14 cellular contexts compared by ENCODE assay signal in genomic region chr16:28297784-28298510, GRCh38. TPM values are rescaled to one million over a fixed set of nuclear protein-coding genes. Genes with fewer than 3 reads are reported as not detected.
DNase-seq lines count a peak whose midpoint lies in the region; ATAC-seq and TF ChIP-seq lines count a peak whose summit lies in the region.
"Had no signal": no experiment of that assay in that cellular context is flagged by ENCODE, and none has a peak within 500 bp of the region (broad histone marks: within the 10 kb centered on the region; RNA-seq: fewer than 3 reads in every experiment).

No MANE protein-coding gene starts in this region.

- no peaks in the 10 kb centered on the region for H3K9me3 ChIP-seq in left lung
- H3K9me3 ChIP-seq: Caco-2, thoracic aorta had no signal

- POLR2A ChIA-PET in activated CD4-positive, alpha-beta memory T cell treated with anti-CD3 and anti-CD28 coated beads for 36 hours (lab: Charles Lee), result interaction anchor here (0.6 to 1.7 kb wide), 2 partner anchors 11 to 85 kb away, joined by 3 to 4 read pairs; no protein-coding TSS in a partner anchor

- H3K4me3 Mint-ChIP-seq in activated CD4-positive, alpha-beta memory T cell treated with anti-CD3 and anti-CD28 coated beads for 36 hours, result no peak overlapping the region

- H3K4me3 ChIP-seq in left lung, result no peak overlapping the region
- H3K4me3 ChIP-seq: thoracic aorta had no signal

- H3K27ac Mint-ChIP-seq in activated CD4-positive, alpha-beta memory T cell treated with anti-CD3 and anti-CD28 coated beads for 36 hours, result peak overlapping the region; percentile 51

- CTCF ChIA-PET in activated CD4-positive, alpha-beta memory T cell treated with anti-CD3 and anti-CD28 coated beads for 36 hours (lab: Charles Lee), result interaction anchor here (0.8 to 2.0 kb wide), 5 partner anchors 11 to 95 kb away, joined by 3 to 12 read pairs (median 3); no protein-coding TSS in a partner anchor

- H3K4me1 ChIP-seq in left lung, result peaks cover 3 to 7% of the 10 kb centered on the region in 2 donors
- H3K4me1 ChIP-seq: Caco-2 had no signal

- H3K27ac ChIP-seq in left lung, result no peak overlapping the region
- H3K27ac ChIP-seq: thoracic aorta had no signal

- peaks cover 0 to 18% of the 10 kb centered on the region in 2 donors for H3K27me3 ChIP-seq in left lung

- no peak for TF ChIP-seq CTCF in left lung (IDR thresholded peaks at IDR 0.05)
- TF ChIP-seq CTCF in GM20000 (IDR thresholded peaks at IDR 0.05; ENCODE audit: extremely low read depth, missing control alignments), result no peak

- H3K27me3 Mint-ChIP-seq in activated CD4-positive, alpha-beta memory T cell treated with anti-CD3 and anti-CD28 coated beads for 36 hours, result no peaks in the 10 kb centered on the region

- no peaks in the 10 kb centered on the region for H3K36me3 Mint-ChIP-seq in activated CD4-positive, alpha-beta memory T cell treated with anti-CD3 and anti-CD28 coated beads for 36 hours

- H3K9me3 Mint-ChIP-seq in activated CD4-positive, alpha-beta memory T cell treated with anti-CD3 and anti-CD28 coated beads for 36 hours, result no peaks in the 10 kb centered on the region

- H3K4me1 Mint-ChIP-seq in activated CD4-positive, alpha-beta memory T cell treated with anti-CD3 and anti-CD28 coated beads for 36 hours (ENCODE audit: low read depth), result peaks cover 46% of the 10 kb centered on the region

- peak; percentile 79 for ATAC-seq in left lung
- ATAC-seq: left ventricle myocardium superior had no signal

- no peaks in the 10 kb centered on the region for H3K36me3 ChIP-seq in left lung
- H3K36me3 ChIP-seq: thoracic aorta had no signal

- DNase-seq in NCI-H82 (lab: John Stamatoyannopoulos, UW), result peak; percentile 22
- DNase-seq in NCI-H82 treated with DMSO at 0.1 percent for 48 hours (lab: John Stamatoyannopoulos, UW; ENCODE audit: unreplicated experiment), result no peak
- DNase-seq in DMS79 (lab: John Stamatoyannopoulos, UW), result peak; percentile 12
- no peak for DNase-seq in activated CD4-positive, alpha-beta memory T cell treated with anti-CD3 and anti-CD28 coated beads for 36 hours
- peak in 1 of 2 donors; percentile 55 for DNase-seq in left lung
- DNase-seq in A172 (ENCODE audit: low spot score), result no peak
- no peak for DNase-seq in GM20000 (ENCODE audit: low spot score)
- DNase-seq in stimulated activated CD4-positive, alpha-beta T cell treated with anti-CD3 and anti-CD28 coated beads, Interleukin-4, amount 100 ng/mL, for 1 hour, result no peak
- DNase-seq: activated CD4-positive, alpha-beta T cell treated with anti-CD3 and anti-CD28 coated beads for 4 hours; Caco-2; left ventricle myocardium superior; NCI-H2081 treated with DMSO at 0.1 percent for 48 hours; NK-92 treated with Interleukin-12 subunit alpha and Interleukin-12 subunit beta, amount 100 ng/mL, for 24 hours had no signal

- intact Hi-C loops in activated CD4-positive, alpha-beta memory T cell treated with anti-CD3 and anti-CD28 coated beads for 36 hours (cut with micrococcal nuclease), result loop anchor here (10.0 kb wide), 1 partner anchor 257 kb away; the partner anchor contains the start of gene SGF29
- intact Hi-C loops in left lung (cut with DNase I), result no loop called here

RNA-seq across cellular contexts. Expression of gene SBK1, which starts 5.6 kb away (rescaled TPM):
- total RNA-seq in activated CD4-positive, alpha-beta memory T cell treated with anti-CD3 and anti-CD28 coated beads for 36 hours, result 1 to 10 TPM; 2.9 to 3.8 TPM
- total RNA-seq in left lung, result 1 to 10 TPM; 1.7 to 2.8 TPM
- total RNA-seq in A172 (2014; rRNA removed; shearing (Covaris generic)), result 0.45 and 0.48 TPM in 2 replicates

Comparison
In these comparisons a context has a peak if more than half of its experiments do, and no peak if none do; other contexts are left out.
1. DNase-seq: peak in NCI-H82 (single experiment) and DMS79 (single experiment); none in NCI-H82 treated with DMSO at 0.1 percent for 48 hours (single experiment), activated CD4-positive, alpha-beta memory T cell treated with anti-CD3 and anti-CD28 coated beads for 36 hours (single experiment), A172 (single experiment), GM20000 (single experiment) and stimulated activated CD4-positive, alpha-beta T cell treated with anti-CD3 and anti-CD28 coated beads, Interleukin-4, amount 100 ng/mL, for 1 hour (single experiment).